In genomic region chr17:32223703-32224102, GRCh38 we compare ENCODE assay signal across 16 cellular contexts. TPM values are rescaled to one million over a fixed set of nuclear protein-coding genes. Genes with fewer than 3 reads are reported as not detected.
DNase-seq lines count a peak whose midpoint lies in the region; ATAC-seq, FAIRE-seq and TF ChIP-seq lines count a peak whose summit lies in the region.
"Had no signal": no experiment of that assay in that cellular context is flagged by ENCODE, and none has a peak within 500 bp of the region (broad histone marks: within the 10 kb centered on the region; RNA-seq: fewer than 3 reads in every experiment).

No MANE protein-coding gene starts in this region.

- H3K27ac Mint-ChIP-seq in activated CD4-positive, alpha-beta T cell treated with anti-CD3 and anti-CD28 coated beads for 36 hours: no peak overlapping the region
- peak overlapping the region; percentile 35 for H3K27ac Mint-ChIP-seq in activated naive CD8-positive, alpha-beta T cell treated with anti-CD3 and anti-CD28 coated beads, Interleukin-2, amount 50 U/mL, for 24 hours
- H3K27ac Mint-ChIP-seq in stimulated activated naive B cell treated with anti-CD40 and anti-IgM and Interleukin-4, amounts not matched to agents 10 μg/mL and 1 μg/mL and 100 μg/mL, for 72 hours: peak overlapping the region; percentile 89
- H3K27ac Mint-ChIP-seq: CD8-positive, alpha-beta memory T cell; H9 had no signal

- no peaks in the 10 kb centered on the region for H3K9me3 Mint-ChIP-seq in activated CD4-positive, alpha-beta T cell treated with anti-CD3 and anti-CD28 coated beads for 36 hours (ENCODE audit: low read depth)
- no peaks in the 10 kb centered on the region for H3K9me3 Mint-ChIP-seq in activated naive CD8-positive, alpha-beta T cell treated with anti-CD3 and anti-CD28 coated beads, Interleukin-2, amount 50 U/mL, for 24 hours
- H3K9me3 Mint-ChIP-seq in stimulated activated naive B cell treated with anti-CD40 and anti-IgM and Interleukin-4, amounts not matched to agents 10 μg/mL and 1 μg/mL and 100 μg/mL, for 72 hours: no peaks in the 10 kb centered on the region
- H3K9me3 Mint-ChIP-seq: CD8-positive, alpha-beta memory T cell; H9 had no signal

- H3K4me3 Mint-ChIP-seq in activated CD4-positive, alpha-beta T cell treated with anti-CD3 and anti-CD28 coated beads for 36 hours: no peak overlapping the region
- no peak overlapping the region for H3K4me3 Mint-ChIP-seq in activated naive CD8-positive, alpha-beta T cell treated with anti-CD3 and anti-CD28 coated beads, Interleukin-2, amount 50 U/mL, for 24 hours
- H3K4me3 Mint-ChIP-seq in stimulated activated naive B cell treated with anti-CD40 and anti-IgM and Interleukin-4, amounts not matched to agents 10 μg/mL and 1 μg/mL and 100 μg/mL, for 72 hours: peak overlapping the region; percentile 10 to 35
- H3K4me3 Mint-ChIP-seq: H9 had no signal

- CTCF ChIA-PET in activated CD4-positive, alpha-beta T cell treated with anti-CD3 and anti-CD28 coated beads for 36 hours (lab: Charles Lee): interaction anchor here (0.7 to 1.3 kb wide), 4 partner anchors 29 to 97 kb away, joined by 3 to 4 read pairs (median 4); no protein-coding TSS in a partner anchor

- peaks cover 42% of the 10 kb centered on the region for H3K4me1 Mint-ChIP-seq in activated CD4-positive, alpha-beta T cell treated with anti-CD3 and anti-CD28 coated beads for 36 hours
- peaks cover 50% of the 10 kb centered on the region for H3K4me1 Mint-ChIP-seq in activated naive CD8-positive, alpha-beta T cell treated with anti-CD3 and anti-CD28 coated beads, Interleukin-2, amount 50 U/mL, for 24 hours
- H3K4me1 Mint-ChIP-seq in stimulated activated naive B cell treated with anti-CD40 and anti-IgM and Interleukin-4, amounts not matched to agents 10 μg/mL and 1 μg/mL and 100 μg/mL, for 72 hours: peaks cover 15 to 45% of the 10 kb centered on the region in 2 donors

- ATAC-seq in activated CD4-positive, alpha-beta T cell treated with anti-CD3 and anti-CD28 coated beads for 36 hours: peak; percentile 21
- peak; percentile 85 for ATAC-seq in activated naive CD8-positive, alpha-beta T cell treated with anti-CD3 and anti-CD28 coated beads, Interleukin-2, amount 50 U/mL, for 24 hours
- peak; percentile 70 to 82 for ATAC-seq in stimulated activated naive B cell treated with anti-CD40 and anti-IgM and Interleukin-4, amounts not matched to agents 10 μg/mL and 1 μg/mL and 100 μg/mL, for 72 hours (replicated peaks)
- ATAC-seq in GM18511 (IDR thresholded peaks at IDR 0.05; ENCODE audit: unreplicated experiment): no peak

- POLR2A ChIA-PET in activated CD4-positive, alpha-beta T cell treated with anti-CD3 and anti-CD28 coated beads for 36 hours (lab: Charles Lee): interaction anchor here (0.7 kb wide), 1 partner anchor 125 kb away, joined by 5 read pairs; no protein-coding TSS in a partner anchor

- intact Hi-C loops in activated CD4-positive, alpha-beta T cell treated with anti-CD3 and anti-CD28 coated beads for 36 hours (cut with DNase I, micrococcal nuclease): no loop called here

- H3K27me3 Mint-ChIP-seq in activated CD4-positive, alpha-beta T cell treated with anti-CD3 and anti-CD28 coated beads for 36 hours: no peaks in the 10 kb centered on the region
- H3K27me3 Mint-ChIP-seq in activated naive CD8-positive, alpha-beta T cell treated with anti-CD3 and anti-CD28 coated beads, Interleukin-2, amount 50 U/mL, for 24 hours: no peaks in the 10 kb centered on the region
- no peaks in the 10 kb centered on the region for H3K27me3 Mint-ChIP-seq in stimulated activated naive B cell treated with anti-CD40 and anti-IgM and Interleukin-4, amounts not matched to agents 10 μg/mL and 1 μg/mL and 100 μg/mL, for 72 hours
- H3K27me3 Mint-ChIP-seq: CD8-positive, alpha-beta memory T cell had no signal

- no peak for TF ChIP-seq CTCF in GM10266 (IDR thresholded peaks at IDR 0.05; ENCODE audit: control insufficient read depth, insufficient read depth, low read depth, missing control alignments)

- FAIRE-seq in HTR-8/SVneo (lab: Jason Lieb, UNC): peak; percentile 9

- no peak for DNase-seq in activated CD4-positive, alpha-beta T cell treated with anti-CD3 and anti-CD28 coated beads for 36 hours
- DNase-seq in activated CD4-positive, alpha-beta T cell treated with anti-CD3 and anti-CD28 coated beads for 48 hours: no peak
- DNase-seq in HTR-8/SVneo (ENCODE audit: insufficient read length, low spot score): no peak
- DNase-seq in activated naive CD8-positive, alpha-beta T cell treated with anti-CD3 and anti-CD28 coated beads, Interleukin-2, amount 50 U/mL, for 24 hours: no peak
- peak; percentile 2 for DNase-seq in stimulated activated naive B cell treated with anti-CD40 and anti-IgM and Interleukin-4, amounts not matched to agents 10 μg/mL and 1 μg/mL and 100 μg/mL, for 72 hours
- no peak for DNase-seq in GM10266 (ENCODE audit: extremely low spot score)
- DNase-seq in HK-2 (ENCODE audit: unreplicated experiment): no peak
- DNase-seq: 8988T; AML-193; Caco-2; CD8-positive, alpha-beta memory T cell; DND-41; GDM1; GOT3; H9 had no signal

- H3K36me3 Mint-ChIP-seq in activated CD4-positive, alpha-beta T cell treated with anti-CD3 and anti-CD28 coated beads for 36 hours (ENCODE audit: low read depth): peaks cover 25% of the 10 kb centered on the region
- H3K36me3 Mint-ChIP-seq in activated naive CD8-positive, alpha-beta T cell treated with anti-CD3 and anti-CD28 coated beads, Interleukin-2, amount 50 U/mL, for 24 hours (ENCODE audit: low read depth): peaks cover 12% of the 10 kb centered on the region
- H3K36me3 Mint-ChIP-seq in stimulated activated naive B cell treated with anti-CD40 and anti-IgM and Interleukin-4, amounts not matched to agents 10 μg/mL and 1 μg/mL and 100 μg/mL, for 72 hours: peaks cover 9 to 17% of the 10 kb centered on the region in 2 donors

RNA-seq across cellular contexts. Expression of gene RHBDL3, which starts 41.9 kb away (rescaled TPM):
- total RNA-seq in activated CD4-positive, alpha-beta T cell treated with anti-CD3 and anti-CD28 coated beads for 36 hours: under 1 TPM in 1 of 2 experiments, not detected in 1; 0.09 TPM
- total RNA-seq: Caco-2 had no signal

Comparison
In these comparisons a context has a peak if more than half of its experiments do, and no peak if none do; other contexts are left out.
1. H3K4me3 Mint-ChIP-seq: peak in stimulated activated naive B cell treated with anti-CD40 and anti-IgM and Interleukin-4, amounts not matched to agents 10 μg/mL and 1 μg/mL and 100 μg/mL, for 72 hours (2 of 2); none in activated CD4-positive, alpha-beta T cell treated with anti-CD3 and anti-CD28 coated beads for 36 hours (single experiment) and activated naive CD8-positive, alpha-beta T cell treated with anti-CD3 and anti-CD28 coated beads, Interleukin-2, amount 50 U/mL, for 24 hours (single experiment).